10 cellular contexts compared by ENCODE assay signal in genomic region chr6:52307900-52308372, GRCh38.
DNase-seq lines count a peak whose midpoint lies in the region; TF ChIP-seq lines count a peak whose summit lies in the region.
"Had no signal": no experiment of that assay in that cellular context is flagged by ENCODE, and none has a peak within 500 bp of the region (broad histone marks: within the 10 kb centered on the region; RNA-seq: fewer than 3 reads in every experiment).

No MANE protein-coding gene starts in this region.

- DNase-seq in NOMO-1 treated with DMSO at 0.1 percent for 48 hours (lab: John Stamatoyannopoulos, UW; ENCODE audit: unreplicated experiment) (peak; percentile 31), NOMO-1 treated with dmso at 0.1 percent for 144 hours (lab: John Stamatoyannopoulos, UW; ENCODE audit: unreplicated experiment) (no peak), NB4 (ENCODE audit: low read depth) (peak; percentile 50), pons (ENCODE audit: low spot score) (peak; percentile 38), NCI-H774 (lab: John Stamatoyannopoulos, UW) (no peak), DMS114 treated with DMSO at 0.1 percent for 48 hours (lab: John Stamatoyannopoulos, UW; ENCODE audit: unreplicated experiment) (no peak), NCI-H510A (lab: John Stamatoyannopoulos, UW) (no peak)
- DNase-seq: SHP77 treated with DMSO at 0.1 percent for 48 hours had no signal

- peak overlapping the region; percentile 94 for H3K27ac Mint-ChIP-seq in dendritic cell treated with granulocyte-macrophage colony-stimulating factor and Interleukin-4, amounts not matched to agents 40 ng/mL and 50 ng/mL, for 4 days

- no peak overlapping the region for H3K4me3 Mint-ChIP-seq in dendritic cell treated with granulocyte-macrophage colony-stimulating factor and Interleukin-4, amounts not matched to agents 40 ng/mL and 50 ng/mL, for 4 days

- intact Hi-C loops in dendritic cell treated with granulocyte-macrophage colony-stimulating factor and Interleukin-4, amounts not matched to agents 40 ng/mL and 50 ng/mL, for 4 days (cut with micrococcal nuclease) = loop anchor here (5.0 kb wide), 1 partner anchor 44 kb away; no protein-coding TSS in a partner anchor

- TF ChIP-seq CTCF in NB4 (IDR thresholded peaks at IDR 0.05; ENCODE audit: low read depth, low read length) = no peak

- H3K4me1 Mint-ChIP-seq in dendritic cell treated with granulocyte-macrophage colony-stimulating factor and Interleukin-4, amounts not matched to agents 40 ng/mL and 50 ng/mL, for 4 days (ENCODE audit: low read depth) = peaks cover 74% of the 10 kb centered on the region

- no peak for TF ChIP-seq POLR2A in NB4 (IDR thresholded peaks at IDR 0.05; ENCODE audit: extremely low read depth, insufficient read length)

- no peaks in the 10 kb centered on the region for H3K36me3 Mint-ChIP-seq in dendritic cell treated with granulocyte-macrophage colony-stimulating factor and Interleukin-4, amounts not matched to agents 40 ng/mL and 50 ng/mL, for 4 days (ENCODE audit: low read depth)

- no peaks in the 10 kb centered on the region for H3K27me3 Mint-ChIP-seq in dendritic cell treated with granulocyte-macrophage colony-stimulating factor and Interleukin-4, amounts not matched to agents 40 ng/mL and 50 ng/mL, for 4 days

- H3K4me3 ChIP-seq in NB4 (ENCODE audit: low read depth, low read length) = no peak overlapping the region
- H3K4me3 ChIP-seq: right atrium auricular region had no signal

- H3K9me3 Mint-ChIP-seq in dendritic cell treated with granulocyte-macrophage colony-stimulating factor and Interleukin-4, amounts not matched to agents 40 ng/mL and 50 ng/mL, for 4 days = no peaks in the 10 kb centered on the region

Comparison
In these comparisons a context has a peak if more than half of its experiments do, and no peak if none do; other contexts are left out.
1. DNase-seq: peak in NOMO-1 treated with DMSO at 0.1 percent for 48 hours (single experiment), NB4 (single experiment) and pons (single experiment); none in NOMO-1 treated with dmso at 0.1 percent for 144 hours (single experiment), NCI-H774 (single experiment), DMS114 treated with DMSO at 0.1 percent for 48 hours (single experiment) and NCI-H510A (single experiment).